ENCODE assay signal across 25 cellular contexts in the genomic region with DNA sequence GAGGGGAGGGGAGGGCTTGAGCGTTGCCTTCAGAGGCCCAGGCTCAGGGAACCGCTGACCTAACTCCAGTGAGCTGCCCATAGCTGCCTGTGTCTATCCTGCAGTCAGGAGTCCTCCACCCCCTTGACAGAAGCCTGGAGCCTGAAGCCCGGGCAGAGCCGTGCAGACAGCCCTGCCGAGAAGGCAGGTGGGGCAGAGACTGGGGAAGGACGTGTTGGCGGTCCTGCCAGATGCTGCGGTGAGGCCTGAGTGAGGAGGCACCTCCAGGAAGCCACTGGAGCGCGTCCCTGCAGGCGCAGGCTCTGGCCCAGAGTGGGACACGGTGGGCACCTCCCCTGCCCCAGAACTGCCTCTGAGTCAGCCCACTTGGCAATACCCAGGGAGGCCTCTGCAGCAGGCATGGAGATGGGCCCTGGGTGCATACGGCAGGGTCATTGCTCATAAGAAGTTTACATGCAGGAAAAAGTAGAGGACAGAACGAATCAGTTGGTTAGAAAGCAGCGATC.
DNase-seq lines count a peak whose midpoint lies in the region; ATAC-seq and TF ChIP-seq lines count a peak whose summit lies in the region.
"Had no signal": no experiment of that assay in that cellular context is flagged by ENCODE, and none has a peak within 500 bp of the region (broad histone marks: within the 10 kb centered on the region; RNA-seq: fewer than 3 reads in every experiment).

No MANE protein-coding gene starts in this region.

- no peak overlapping the region for H3K23ac ChIP-seq in trophoblast cell (ENCODE audit: low read length)

- peak; percentile 91 for DNase-seq in DMS 273 treated with DMSO at 0.1 percent for 48 hours (lab: John Stamatoyannopoulos, UW)
- peak in 1 of 2 experiments; percentile 37 for DNase-seq in SJCRH30
- no peak for DNase-seq in trophoblast cell
- DNase-seq in stimulated activated CD4-positive, alpha-beta T cell treated with anti-CD3 and anti-CD28 coated beads, Interleukin-12 subunit alpha, Interleukin-12 subunit beta, amount 100 ng/mL, for 4 hours = no peak
- no peak for DNase-seq in WTC11 (ENCODE audit: low spot score)
- DNase-seq: activated CD4-positive, alpha-beta T cell treated with anti-CD3 and anti-CD28 coated beads, Interleukin-2, amount 50 U/mL, for 1 hour; activated CD8-positive, alpha-beta memory T cell treated with anti-CD3 and anti-CD28 coated beads, Interleukin-2, amount 10 ng/mL, durations not matched to agents 7 days and 5 days; activated naive CD4-positive, alpha-beta T cell treated with anti-CD3 and anti-CD28 coated beads, Interleukin-2, amount 10 ng/mL, durations not matched to agents 7 days and 5 days; central memory CD4-positive, alpha-beta T cell; dermis blood vessel endothelial cell; kidney; NCI-H2081 treated with DMSO at 0.1 percent for 48 hours; NCI-H510A treated with DMSO at 0.1 percent for 48 hours; stimulated activated CD4-positive, alpha-beta T cell treated with anti-CD3 and anti-CD28 coated beads, Interleukin-2, amount 100 ng/mL, for 48 hours had no signal

- H3K36me3 ChIP-seq in BLaER1 (no peaks in the 10 kb centered on the region), SJCRH30 (no peaks in the 10 kb centered on the region), trophoblast cell (ENCODE audit: control insufficient read depth in 1 of 2, insufficient read depth in 2 of 2, low read length in 2 of 2) (no peaks in the 10 kb centered on the region)
- H3K36me3 ChIP-seq: ascending aorta, neutrophil, uterus had no signal

- no peak overlapping the region for H3K14ac ChIP-seq in trophoblast cell (ENCODE audit: low read length)

- H2BK5ac ChIP-seq in trophoblast cell (ENCODE audit: low read depth, low read length, poor library complexity) = no peak overlapping the region

- no peak overlapping the region for H2BK120ac ChIP-seq in trophoblast cell (ENCODE audit: insufficient read depth, low read length, poor library complexity)

- H4K91ac ChIP-seq in trophoblast cell (ENCODE audit: low read depth, low read length) = no peak overlapping the region

- H3K79me2 ChIP-seq in trophoblast cell (ENCODE audit: control insufficient read depth, insufficient read depth, low read length, poor library complexity) = no peaks in the 10 kb centered on the region

- no peak overlapping the region for H4K12ac ChIP-seq in trophoblast cell (ENCODE audit: low read depth, low read length)

- H3K27me3 ChIP-seq in BLaER1 (no peaks in the 10 kb centered on the region), SJCRH30 (no peaks in the 10 kb centered on the region), trophoblast cell (ENCODE audit: insufficient read depth, low read length) (no peaks in the 10 kb centered on the region)
- H3K27me3 ChIP-seq: ascending aorta, uterus had no signal

- no peaks in the 10 kb centered on the region for H3K4me1 Mint-ChIP-seq in WTC11
- H3K4me1 Mint-ChIP-seq: activated naive CD4-positive, alpha-beta T cell treated with anti-CD3 and anti-CD28 coated beads, Interleukin-2, amount 10 ng/mL, durations not matched to agents 7 days and 5 days; IgD-negative memory B cell; stimulated activated effector memory CD8-positive, alpha-beta T cell treated with anti-CD3 and anti-CD28 coated beads, Interleukin-12 subunit alpha, Interleukin-12 subunit beta, amount 100 ng/mL, for 72 hours had no signal

- POLR2A ChIA-PET in WTC11 (lab: Charles Lee) = no interaction called here

- H3K18ac ChIP-seq in trophoblast cell (ENCODE audit: low read length) = no peak overlapping the region

- peaks cover 7% of the 10 kb centered on the region; the same call in 1 of the 2 replicates for H3K36me3 Mint-ChIP-seq in WTC11
- H3K36me3 Mint-ChIP-seq: activated CD8-positive, alpha-beta memory T cell treated with anti-CD3 and anti-CD28 coated beads, Interleukin-2, amount 10 ng/mL, durations not matched to agents 7 days and 5 days; activated naive CD4-positive, alpha-beta T cell treated with anti-CD3 and anti-CD28 coated beads, Interleukin-2, amount 10 ng/mL, durations not matched to agents 7 days and 5 days; IgD-negative memory B cell; stimulated activated effector memory CD8-positive, alpha-beta T cell treated with anti-CD3 and anti-CD28 coated beads, Interleukin-12 subunit alpha, Interleukin-12 subunit beta, amount 100 ng/mL, for 72 hours had no signal

- no peak overlapping the region for H3K4me3 Mint-ChIP-seq in WTC11
- H3K4me3 Mint-ChIP-seq: activated CD8-positive, alpha-beta memory T cell treated with anti-CD3 and anti-CD28 coated beads, Interleukin-2, amount 10 ng/mL, durations not matched to agents 7 days and 5 days; activated naive CD4-positive, alpha-beta T cell treated with anti-CD3 and anti-CD28 coated beads, Interleukin-2, amount 10 ng/mL, durations not matched to agents 7 days and 5 days; activated T-helper 1 cell treated with anti-CD3 and anti-CD28 coated beads, Interleukin-12 subunit alpha, Interleukin-12 subunit beta, Interleukin-2, Interleukin-4 antibody, amounts not matched to agents 30 ng/mL and 10 ng/mL and 1 ng/mL, durations not matched to agents 14 hours and 24 hours and 36 hours; IgD-negative memory B cell; stimulated activated effector memory CD8-positive, alpha-beta T cell treated with anti-CD3 and anti-CD28 coated beads, Interleukin-12 subunit alpha, Interleukin-12 subunit beta, amount 100 ng/mL, for 72 hours had no signal

- no CpG with 5 or more reads among the region's 15 CpGs for WGBS in trophoblast cell (ENCODE audit: extremely low coverage, insufficient coverage, insufficient read length)

- CTCF ChIA-PET in WTC11 (lab: Charles Lee) = interaction anchor here (0.9 to 4.2 kb wide), 7 partner anchors 9 to 267 kb away, joined by 3 to 32 read pairs (median 8); no protein-coding TSS in a partner anchor

- no peak overlapping the region for H3K4ac ChIP-seq in trophoblast cell (ENCODE audit: low read depth, low read length)

- TF ChIP-seq CTCF in WTC11 (IDR thresholded peaks at IDR 0.05) = no peak

- H3K4me1 ChIP-seq in BLaER1 = peaks cover 26% of the 10 kb centered on the region
- H3K4me1 ChIP-seq in SJCRH30 = peaks cover 13% of the 10 kb centered on the region
- no peaks in the 10 kb centered on the region for H3K4me1 ChIP-seq in trophoblast cell (ENCODE audit: control insufficient read depth in 1 of 2, insufficient read depth in 2 of 2, low read length in 2 of 2)
- H3K4me1 ChIP-seq: uterus had no signal

- H4K8ac ChIP-seq in trophoblast cell (ENCODE audit: low read depth, low read length) = no peak overlapping the region

- peaks cover 6% of the 10 kb centered on the region; the same call in 1 of the 2 replicates for H3K9me3 ChIP-seq in BLaER1
- no peaks in the 10 kb centered on the region for H3K9me3 ChIP-seq in SJCRH30 (replicated peaks)
- H3K9me3 ChIP-seq in trophoblast cell (ENCODE audit: insufficient read depth, low read depth, low read length) = peaks cover 6% of the 10 kb centered on the region
- H3K9me3 ChIP-seq: ascending aorta, neutrophil, uterus had no signal

- no peak overlapping the region for H3K4me3 ChIP-seq in BLaER1
- H3K4me3 ChIP-seq in SJCRH30 = peak overlapping the region; percentile 64
- H3K4me3 ChIP-seq in trophoblast cell (ENCODE audit: low read depth, low read length) = peak overlapping the region; percentile 15
- H3K4me3 ChIP-seq: lung, smooth muscle cell, uterus had no signal

- no peak overlapping the region for H2BK12ac ChIP-seq in trophoblast cell (ENCODE audit: low read length)

- ATAC-seq in HG02981 (IDR thresholded peaks at IDR 0.05; ENCODE audit: unreplicated experiment) (no peak), WTC11 (no peak; the same call in 1 of the 2 replicates)
- ATAC-seq: activated CD8-positive, alpha-beta memory T cell treated with anti-CD3 and anti-CD28 coated beads, Interleukin-2, amount 10 ng/mL, durations not matched to agents 7 days and 5 days; stimulated activated effector memory CD8-positive, alpha-beta T cell treated with anti-CD3 and anti-CD28 coated beads, Interleukin-12 subunit alpha, Interleukin-12 subunit beta, amount 100 ng/mL, for 72 hours had no signal

- H3K9ac ChIP-seq in BLaER1 (no peak overlapping the region), trophoblast cell (ENCODE audit: low read length) (no peak overlapping the region)

- H3K79me1 ChIP-seq in trophoblast cell (ENCODE audit: low read length) = no peaks in the 10 kb centered on the region

- H3K4me2 ChIP-seq in BLaER1 (peak overlapping the region; percentile 49), trophoblast cell (ENCODE audit: low read length) (no peak overlapping the region)
- H3K4me2 ChIP-seq: smooth muscle cell had no signal

- H2AK5ac ChIP-seq in trophoblast cell (ENCODE audit: low read length) = no peak overlapping the region

- H2AFZ ChIP-seq in trophoblast cell (ENCODE audit: insufficient read depth, low read length, poor library complexity) = no peak overlapping the region

- no peak overlapping the region for H3K27ac Mint-ChIP-seq in WTC11
- H3K27ac Mint-ChIP-seq: activated CD8-positive, alpha-beta memory T cell treated with anti-CD3 and anti-CD28 coated beads, Interleukin-2, amount 10 ng/mL, durations not matched to agents 7 days and 5 days; activated naive CD4-positive, alpha-beta T cell treated with anti-CD3 and anti-CD28 coated beads, Interleukin-2, amount 10 ng/mL, durations not matched to agents 7 days and 5 days; activated T-helper 1 cell treated with anti-CD3 and anti-CD28 coated beads, Interleukin-12 subunit alpha, Interleukin-12 subunit beta, Interleukin-2, Interleukin-4 antibody, amounts not matched to agents 30 ng/mL and 10 ng/mL and 1 ng/mL, durations not matched to agents 14 hours and 24 hours and 36 hours; IgD-negative memory B cell; stimulated activated effector memory CD8-positive, alpha-beta T cell treated with anti-CD3 and anti-CD28 coated beads, Interleukin-12 subunit alpha, Interleukin-12 subunit beta, amount 100 ng/mL, for 72 hours had no signal

- H4K20me1 ChIP-seq in BLaER1 = no peaks in the 10 kb centered on the region

- H3K27ac ChIP-seq in BLaER1 (0 out of 2 replicates have a peak overlapping the region, but pooled peaks have one; percentile 30), SJCRH30 (peak overlapping the region; percentile 86), trophoblast cell (ENCODE audit: low read depth, low read length) (no peak overlapping the region)
- H3K27ac ChIP-seq: ascending aorta, neutrophil, uterus, VCaP had no signal

- peaks cover 12% of the 10 kb centered on the region for H3K9me3 Mint-ChIP-seq in WTC11
- H3K9me3 Mint-ChIP-seq: activated naive CD4-positive, alpha-beta T cell treated with anti-CD3 and anti-CD28 coated beads, Interleukin-2, amount 10 ng/mL, durations not matched to agents 7 days and 5 days; activated T-helper 1 cell treated with anti-CD3 and anti-CD28 coated beads, Interleukin-12 subunit alpha, Interleukin-12 subunit beta, Interleukin-2, Interleukin-4 antibody, amounts not matched to agents 30 ng/mL and 10 ng/mL and 1 ng/mL, durations not matched to agents 14 hours and 24 hours and 36 hours; stimulated activated effector memory CD8-positive, alpha-beta T cell treated with anti-CD3 and anti-CD28 coated beads, Interleukin-12 subunit alpha, Interleukin-12 subunit beta, amount 100 ng/mL, for 72 hours had no signal

- H3K27me3 Mint-ChIP-seq in WTC11 (ENCODE audit: low read depth) = peaks cover 13% of the 10 kb centered on the region
